15 cellular contexts compared by ENCODE assay signal in genomic region chr17:12098568-12098967, GRCh38.
DNase-seq lines count a peak whose midpoint lies in the region; ATAC-seq, FAIRE-seq and TF ChIP-seq lines count a peak whose summit lies in the region.
"Had no signal": no experiment of that assay in that cellular context is flagged by ENCODE, and none has a peak within 500 bp of the region (broad histone marks: within the 10 kb centered on the region; RNA-seq: fewer than 3 reads in every experiment).

No MANE protein-coding gene starts in this region.

- FAIRE-seq in HepG2 (lab: Jason Lieb, UNC) = no peak
- no peak for FAIRE-seq in RCC 7860 (lab: Jason Lieb, UNC)
- FAIRE-seq: A549 had no signal

- peaks cover 2% of the 10 kb centered on the region for H3K79me2 ChIP-seq in HepG2 (ENCODE audit: insufficient read depth, low read length)

- no peak overlapping the region for H3K27ac ChIP-seq in HepG2 (ENCODE audit: extremely low read length, insufficient read depth, low read length)
- H3K27ac ChIP-seq: A549, SJCRH30 had no signal

- TF ChIP-seq EP300 in HepG2 (IDR thresholded peaks at IDR 0.05; ENCODE audit: low read depth in 2 of 2, low read length in 2 of 2) = no peak
- TF ChIP-seq EP300 in HepG2 (CRISPR knock-in tag; IDR thresholded peaks at IDR 0.05; ENCODE audit: borderline replicate concordance) = no peak

- no peaks in the 10 kb centered on the region for H3K27me3 ChIP-seq in HepG2 (ENCODE audit: control insufficient read depth in 1 of 2, insufficient read depth in 2 of 2, low read length in 2 of 2)
- H3K27me3 ChIP-seq: SJCRH30 had no signal

- TF ChIP-seq RAD21 in HepG2 (CRISPR knock-in tag; IDR thresholded peaks at IDR 0.05) = no peak

- ATAC-seq in HG02623 (IDR thresholded peaks at IDR 0.05; ENCODE audit: unreplicated experiment) = peak; percentile 88
- ATAC-seq in HG03354 (IDR thresholded peaks at IDR 0.05; ENCODE audit: poor library complexity, severe bottlenecking, unreplicated experiment) = peak; percentile 95
- ATAC-seq in HepG2 = no peak
- no peak for ATAC-seq in activated naive CD8-positive, alpha-beta T cell treated with anti-CD3 and anti-CD28 coated beads, Interleukin-2, amount 50 U/mL, for 24 hours
- ATAC-seq: A549 had no signal

- H3K4me3 Mint-ChIP-seq in endothelial cell (ENCODE audit: unreplicated experiment) = no peak overlapping the region
- H3K4me3 Mint-ChIP-seq in activated naive CD8-positive, alpha-beta T cell treated with anti-CD3 and anti-CD28 coated beads, Interleukin-2, amount 50 U/mL, for 24 hours = no peak overlapping the region
- H3K4me3 Mint-ChIP-seq: activated T-helper 1 cell treated with anti-CD3 and anti-CD28 coated beads, Interleukin-12 subunit alpha, Interleukin-12 subunit beta, Interleukin-2, Interleukin-4 antibody, amounts not matched to agents 30 ng/mL and 10 ng/mL and 1 ng/mL, durations not matched to agents 14 hours and 24 hours and 36 hours had no signal

- CTCF ChIA-PET in GM10248 (lab: Yijun Ruan, JAX) = interaction anchor here (1.6 kb wide), 1 partner anchor 10 kb away, joined by 5 read pairs; no protein-coding TSS in a partner anchor
- CTCF ChIA-PET in HepG2 (lab: Yijun Ruan, JAX; ENCODE audit: low intra/inter-chr PET ratio, low total read pairs) = no interaction called here

- no peak overlapping the region for H3K4me3 ChIP-seq in HepG2 (replicated peaks in 1 of 3; ENCODE audit: insufficient read depth in 1 of 3, low read depth in 2 of 3, low read length in 3 of 3)
- H3K4me3 ChIP-seq: A549, SJCRH30 had no signal

- peaks cover 3 to 11% of the 10 kb centered on the region in 2 experiments; a peak in 3 of 5 replicates for H3K36me3 ChIP-seq in HepG2 (replicated peaks in 1 of 2; ENCODE audit: control insufficient read depth in 1 of 2, insufficient read depth in 2 of 2, low read length in 2 of 2)
- H3K36me3 ChIP-seq: SJCRH30 had no signal

- TF ChIP-seq CTCF in GM10248 (IDR thresholded peaks at IDR 0.05; ENCODE audit: control extremely low read depth, extremely low read depth, low read depth, missing control alignments) = no peak
- TF ChIP-seq CTCF in endothelial cell (IDR thresholded peaks at IDR 0.05; ENCODE audit: unreplicated experiment) = no peak
- TF ChIP-seq CTCF in HepG2 (CRISPR knock-in tag; IDR thresholded peaks at IDR 0.05) = no peak

- H3K27ac Mint-ChIP-seq in endothelial cell (ENCODE audit: unreplicated experiment) = no peak overlapping the region
- H3K27ac Mint-ChIP-seq in activated naive CD8-positive, alpha-beta T cell treated with anti-CD3 and anti-CD28 coated beads, Interleukin-2, amount 50 U/mL, for 24 hours = no peak overlapping the region
- H3K27ac Mint-ChIP-seq: activated T-helper 1 cell treated with anti-CD3 and anti-CD28 coated beads, Interleukin-12 subunit alpha, Interleukin-12 subunit beta, Interleukin-2, Interleukin-4 antibody, amounts not matched to agents 30 ng/mL and 10 ng/mL and 1 ng/mL, durations not matched to agents 14 hours and 24 hours and 36 hours had no signal

- H3K27me3 Mint-ChIP-seq in endothelial cell (ENCODE audit: unreplicated experiment) = no peaks in the 10 kb centered on the region
- no peaks in the 10 kb centered on the region for H3K27me3 Mint-ChIP-seq in activated naive CD8-positive, alpha-beta T cell treated with anti-CD3 and anti-CD28 coated beads, Interleukin-2, amount 50 U/mL, for 24 hours

- H3K9me3 Mint-ChIP-seq in endothelial cell (ENCODE audit: unreplicated experiment) = no peaks in the 10 kb centered on the region
- H3K9me3 Mint-ChIP-seq in activated naive CD8-positive, alpha-beta T cell treated with anti-CD3 and anti-CD28 coated beads, Interleukin-2, amount 50 U/mL, for 24 hours = no peaks in the 10 kb centered on the region
- H3K9me3 Mint-ChIP-seq: activated T-helper 1 cell treated with anti-CD3 and anti-CD28 coated beads, Interleukin-12 subunit alpha, Interleukin-12 subunit beta, Interleukin-2, Interleukin-4 antibody, amounts not matched to agents 30 ng/mL and 10 ng/mL and 1 ng/mL, durations not matched to agents 14 hours and 24 hours and 36 hours had no signal

- intact Hi-C loops in HepG2 (cut with micrococcal nuclease; ENCODE audit: unreplicated experiment) = no loop called here

- no TSS peak for BruUV-seq in HepG2 (replicated peaks; lab: Mats Ljungman, UMichigan)

- peaks cover 4% of the 10 kb centered on the region for H3K36me3 Mint-ChIP-seq in endothelial cell (ENCODE audit: low read depth, unreplicated experiment)
- peaks cover 44% of the 10 kb centered on the region for H3K36me3 Mint-ChIP-seq in activated naive CD8-positive, alpha-beta T cell treated with anti-CD3 and anti-CD28 coated beads, Interleukin-2, amount 50 U/mL, for 24 hours (ENCODE audit: low read depth)

- no peaks in the 10 kb centered on the region for H3K4me1 Mint-ChIP-seq in endothelial cell (ENCODE audit: unreplicated experiment)
- H3K4me1 Mint-ChIP-seq in activated naive CD8-positive, alpha-beta T cell treated with anti-CD3 and anti-CD28 coated beads, Interleukin-2, amount 50 U/mL, for 24 hours = no peaks in the 10 kb centered on the region

- no peak overlapping the region for H3K9ac ChIP-seq in HepG2 (ENCODE audit: insufficient read depth, low read depth, low read length)

- no peak for TF ChIP-seq POLR2A in HepG2 (IDR thresholded peaks at IDR 0.05; ENCODE audit: insufficient read depth in 1 of 2, low read depth in 2 of 2, low read length in 2 of 2)

- H3K4me1 ChIP-seq in HepG2 (ENCODE audit: insufficient read depth, low read length) = peaks cover 11% of the 10 kb centered on the region
- H3K4me1 ChIP-seq: SJCRH30 had no signal

- H4K20me1 ChIP-seq in HepG2 (ENCODE audit: insufficient read depth, low read length) = no peaks in the 10 kb centered on the region

- H3K4me2 ChIP-seq in HepG2 (ENCODE audit: low read depth, low read length) = no peak overlapping the region
- H3K4me2 ChIP-seq: A549 had no signal

- POLR2A ChIA-PET in GM10248 (lab: Yijun Ruan, JAX) = no interaction called here
- POLR2A ChIA-PET in HepG2 (lab: Yijun Ruan, JAX) = no interaction called here

- no peak overlapping the region for H2AFZ ChIP-seq in HepG2 (ENCODE audit: low read length)

- peak; percentile 28 for DNase-seq in GM10248 (ENCODE audit: extremely low spot score)
- DNase-seq in GM19238 (ENCODE audit: insufficient read length, low spot score) = peak; percentile 2
- no peak for DNase-seq in endothelial cell (ENCODE audit: low spot score)
- no peak for DNase-seq in HepG2 (ENCODE audit: low spot score)
- DNase-seq in RCC 7860 (ENCODE audit: low spot score) = no peak
- DNase-seq in activated naive CD8-positive, alpha-beta T cell treated with anti-CD3 and anti-CD28 coated beads, Interleukin-2, amount 50 U/mL, for 24 hours = no peak
- DNase-seq: activated CD4-positive, CD25-positive, alpha-beta regulatory T cell; mammary epithelial cell; NCI-H524; SJCRH30; stimulated activated CD4-positive, alpha-beta T cell treated with anti-CD3 and anti-CD28 coated beads, Interleukin-2, amount 100 ng/mL, for 48 hours had no signal

- no peaks in the 10 kb centered on the region for H3K9me3 ChIP-seq in HepG2 (ENCODE audit: low read length)
- H3K9me3 ChIP-seq: A549, SJCRH30 had no signal

- in situ Hi-C loops in HepG2 (cut with HindIII; ENCODE audit: extremely low pct_ligation_motif_present, low pct_unique_long_range_greater_than_20kb) = no loop called here

TF ChIP-seq in HepG2, 621 proteins besides CTCF, POLR2A, EP300 and RAD21:
- TF ChIP-seq SAP130 (CRISPR knock-in tag; IDR thresholded peaks at IDR 0.05; ENCODE audit: low read depth) (no peak), ZBTB1 (CRISPR knock-in tag; IDR thresholded peaks at IDR 0.05; ENCODE audit: borderline replicate concordance) (no peak), ZNF7 (CRISPR knock-in tag; IDR thresholded peaks at IDR 0.05) (no peak), ZNF878 (CRISPR knock-in tag; IDR thresholded peaks at IDR 0.05) (no peak), ZBTB20 (CRISPR knock-in tag; IDR thresholded peaks at IDR 0.05; ENCODE audit: borderline replicate concordance, low read depth) (no peak), ELF1 (CRISPR knock-in tag; IDR thresholded peaks at IDR 0.05) (no peak), CENPX (CRISPR knock-in tag; IDR thresholded peaks at IDR 0.05) (no peak)

Comparison
In these comparisons a context has a peak if more than half of its experiments do, and no peak if none do; other contexts are left out.
1. DNase-seq: peak in GM10248 (single experiment) and GM19238 (single experiment); none in endothelial cell (single experiment), HepG2 (single experiment), RCC 7860 (single experiment) and activated naive CD8-positive, alpha-beta T cell treated with anti-CD3 and anti-CD28 coated beads, Interleukin-2, amount 50 U/mL, for 24 hours (single experiment).
2. ATAC-seq: peak in HG02623 (single experiment) and HG03354 (single experiment); none in HepG2 (single experiment) and activated naive CD8-positive, alpha-beta T cell treated with anti-CD3 and anti-CD28 coated beads, Interleukin-2, amount 50 U/mL, for 24 hours (single experiment).